Comparison of ENCODE assay signal across 15 cellular contexts in genomic region chr9:66936194-66936870, GRCh38. TPM values are rescaled to one million over a fixed set of nuclear protein-coding genes. Genes with fewer than 3 reads are reported as not detected.
"Had no signal": no experiment of that assay in that cellular context is flagged by ENCODE, and none has a peak within 500 bp of the region (broad histone marks: within the 10 kb centered on the region; RNA-seq: fewer than 3 reads in every experiment).

No MANE protein-coding gene starts in this region.

RNA-seq across cellular contexts. Expression of gene SPATA31A3, which starts 56.0 kb away (rescaled TPM):
- total RNA-seq: stomach, subcutaneous adipose tissue, suprapubic skin, temporal lobe, thoracic aorta, thyroid gland, tibial nerve, transverse colon, upper lobe of left lung, upper lobe of right lung, ureter, urinary bladder, uterus, vagina had no signal
- polyA plus RNA-seq: stomach, thymus, urinary bladder had no signal
